In genomic region chr12:130031571-130032189, GRCh38 we compare ENCODE assay signal across 8 cellular contexts.
DNase-seq lines count a peak whose midpoint lies in the region; ATAC-seq and TF ChIP-seq lines count a peak whose summit lies in the region.

No MANE protein-coding gene starts in this region.

- no TSS peak for BruUV-seq in PC-9 (replicated peaks; lab: Mats Ljungman, UMichigan)

- no peak overlapping the region for H3K4me3 ChIP-seq in PC-9
- no peak overlapping the region for H3K4me3 ChIP-seq in heart right ventricle
- H3K4me3 ChIP-seq in spleen = no peak overlapping the region

- H3K27ac ChIP-seq in PC-9 (no peak overlapping the region), heart right ventricle (no peak overlapping the region), spleen (no peak overlapping the region)

- intact Hi-C loops in PC-9 (cut with micrococcal nuclease; ENCODE audit: unreplicated experiment) = no loop called here
- intact Hi-C loops in heart right ventricle (cut with DNase I) = no loop called here
- intact Hi-C loops in spleen (cut with DNase I; ENCODE audit: low total_unique reads) = no loop called here

- DNase-seq in NK-92 treated with Interleukin-12 subunit alpha and Interleukin-12 subunit beta, amount 100 ng/mL, for 24 hours (lab: John Stamatoyannopoulos, UW) = peak; percentile 27
- no peak for DNase-seq in NK-92 (lab: John Stamatoyannopoulos, UW; ENCODE audit: unreplicated experiment)
- peak; percentile 37 to 39 for DNase-seq in PC-9
- DNase-seq in activated effector memory CD4-positive, alpha-beta T cell treated with Interleukin-2 at 50 U/mL for 16 hours = peak; percentile 21
- DNase-seq in heart right ventricle = peak; percentile 25 to 40
- DNase-seq in spleen = peak; percentile 80
- no peak for DNase-seq in mesenteric fat pad (ENCODE audit: low spot score)

- POLR2A ChIA-PET in PC-9 (lab: Charles Lee; ENCODE audit: unreplicated experiment) = no interaction called here

- CTCF ChIA-PET in PC-9 (lab: Charles Lee) = interaction anchor here (0.5 kb wide), 1 partner anchor 49 kb away, joined by 6 read pairs; no protein-coding TSS in a partner anchor

- TF ChIP-seq POLR2A in spleen (IDR thresholded peaks at IDR 0.05) = no peak

- H3K27me3 ChIP-seq in PC-9 (ENCODE audit: insufficient read depth, low read depth) (peaks cover 51% of the 10 kb centered on the region), heart right ventricle (peaks cover 0 to 87% (median 48%) of the 10 kb centered on the region in 7 donors), spleen (replicated peaks in 1 of 7) (peaks cover 0 to 68% (median 4%) of the 10 kb centered on the region in 7 donors)

- H3K9me2 ChIP-seq in PC-9 (ENCODE audit: insufficient read depth) = no peaks in the 10 kb centered on the region

- no peaks in the 10 kb centered on the region for H3K9me3 ChIP-seq in PC-9 (ENCODE audit: insufficient read depth, low read depth)
- H3K9me3 ChIP-seq in heart right ventricle = peaks cover 0 to 4% (median 0%) of the 10 kb centered on the region in 11 donors
- no peaks in the 10 kb centered on the region for H3K9me3 ChIP-seq in spleen

- WGBS in heart right ventricle, 2 donors = 16% methylated on average over 12 of the region's 12 CpGs
- 18 to 24% (median 19%) methylated on average over 9 to 12 of the region's 12 CpGs for WGBS in spleen, 5 donors

- H3K4me2 ChIP-seq in PC-9 = no peak overlapping the region

- peak; percentile 91 for ATAC-seq in HG02981 (IDR thresholded peaks at IDR 0.05; ENCODE audit: unreplicated experiment)
- ATAC-seq in heart right ventricle = no peak

- no peaks in the 10 kb centered on the region; the same call in 1 of the 2 replicates for H4K20me1 ChIP-seq in PC-9 (ENCODE audit: insufficient read depth)

- no peaks in the 10 kb centered on the region for H3F3A ChIP-seq in PC-9 (ENCODE audit: insufficient read depth, low read depth)

- H3K79me2 ChIP-seq in PC-9 (ENCODE audit: low read depth) = no peaks in the 10 kb centered on the region

- H3K36me3 ChIP-seq in PC-9 (ENCODE audit: low read depth) (no peaks in the 10 kb centered on the region), heart right ventricle (no peaks in the 10 kb centered on the region), spleen (no peaks in the 10 kb centered on the region)

- TF ChIP-seq CTCF in PC-9 (conservative IDR thresholded peaks at IDR 0.05) = peak; percentile 82
- peak; percentile 53 to 93 (median 77) for TF ChIP-seq CTCF in heart right ventricle (IDR thresholded peaks at IDR 0.05)
- TF ChIP-seq CTCF in spleen (IDR thresholded peaks at IDR 0.05 in 8 of 11, conservative IDR thresholded peaks at IDR 0.05 in 3 of 11) = peak; percentile 8 to 86 (median 64)

- H3K4me1 ChIP-seq in PC-9 (replicated peaks; ENCODE audit: insufficient read depth) (no peaks in the 10 kb centered on the region), heart right ventricle (no peaks in the 10 kb centered on the region), spleen (no peaks in the 10 kb centered on the region)

- H2AFZ ChIP-seq in PC-9 = no peak overlapping the region

Comparison
In these comparisons a context has a peak if more than half of its experiments do, and no peak if none do; other contexts are left out.
1. DNase-seq: peak in NK-92 treated with Interleukin-12 subunit alpha and Interleukin-12 subunit beta, amount 100 ng/mL, for 24 hours (single experiment), PC-9 (2 of 2), activated effector memory CD4-positive, alpha-beta T cell treated with Interleukin-2 at 50 U/mL for 16 hours (single experiment), heart right ventricle (2 of 2) and spleen (single experiment); none in NK-92 (single experiment) and mesenteric fat pad (single experiment).
2. Peak in every context shown above with its lines, with median percentiles within 50 percentile points of each other: CTCF ChIP-seq.